In genomic region chr1:150363426-150364230, GRCh38 we compare ENCODE assay signal across 8 cellular contexts. TPM values are rescaled to one million over a fixed set of nuclear protein-coding genes. Genes with fewer than 3 reads are reported as not detected.
DNase-seq lines count a peak whose midpoint lies in the region; ATAC-seq, FAIRE-seq and TF ChIP-seq lines count a peak whose summit lies in the region.

Gene RPRD2 (plus strand): TSS chr1:150364147. CDS start chr1:150364715, 568 bp downstream.

- intact Hi-C loops in adrenal gland (cut with DNase I) = loop anchor here in 1 of 2 donors (10.0 kb wide), 1 partner anchor 51 kb away; no protein-coding TSS in a partner anchor
- intact Hi-C loops in heart left ventricle (cut with DNase I) = loop anchor here in 2 of 10 donors (5.0 to 10.0 kb wide), 4 partner anchors 41 to 201 kb away; partner anchors contain the start of genes CIART (in 1 of the 2) and PRPF3 (in 1 of the 2)

- H3K36me3 ChIP-seq in adrenal gland (replicated peaks in 1 of 2) (no peaks in the 10 kb centered on the region), heart left ventricle (peaks cover 0 to 2% (median 0%) of the 10 kb centered on the region in 9 donors)

- peaks cover 16% of the 10 kb centered on the region for H3K4me1 Mint-ChIP-seq in type B pancreatic cell (ENCODE audit: unreplicated experiment)

- H3K4me3 Mint-ChIP-seq in type B pancreatic cell = peak within 1 kb of the TSS; percentile 98

- peaks cover 4% of the 10 kb centered on the region for H3K36me3 Mint-ChIP-seq in type B pancreatic cell

- H3K9me3 Mint-ChIP-seq in type B pancreatic cell = no peaks in the 10 kb centered on the region

- ATAC-seq in HG02852 (IDR thresholded peaks at IDR 0.05; ENCODE audit: unreplicated experiment) (peak; percentile 85), heart left ventricle (peak; percentile 98 to 99 (median 99))

- TF ChIP-seq CTCF in adrenal gland (IDR thresholded peaks at IDR 0.05) (peak in 2 of 6 experiments; percentile 18 to 32), heart left ventricle (IDR thresholded peaks at IDR 0.05) (peak in 1 of 12 donors; percentile 11), type B pancreatic cell (conservative IDR thresholded peaks at IDR 0.05) (peak; percentile 4)

- peak; percentile 86 for DNase-seq in GM12892 (ENCODE audit: insufficient read length)
- peak; percentile 100 for DNase-seq in NCI-H146 (lab: John Stamatoyannopoulos, UW)
- peak; percentile 98 to 100 (median 99) for DNase-seq in T-helper 1 cell
- DNase-seq in adrenal gland = peak; percentile 99 to 100 (median 100)
- peak; percentile 99 to 100 (median 100) for DNase-seq in heart left ventricle
- DNase-seq in pons (ENCODE audit: low spot score) = peak; percentile 100
- peak; percentile 98 for DNase-seq in type B pancreatic cell (ENCODE audit: extremely low spot score, unreplicated experiment)

- peak within 1 kb of the TSS; percentile 97 for H3K27ac Mint-ChIP-seq in type B pancreatic cell

- H3K9me3 ChIP-seq in adrenal gland (replicated peaks in 1 of 3) = no peaks in the 10 kb centered on the region
- no peaks in the 10 kb centered on the region for H3K9me3 ChIP-seq in heart left ventricle

- H3K4me1 ChIP-seq in adrenal gland (replicated peaks in 1 of 2) (peaks cover 10 to 26% of the 10 kb centered on the region in 2 donors), heart left ventricle (peaks cover 0 to 28% (median 14%) of the 10 kb centered on the region in 12 donors)

- peak; percentile 93 for TF ChIP-seq POLR2A in GM12892 (IDR thresholded peaks at IDR 0.05; ENCODE audit: low read depth, low read length)
- TF ChIP-seq POLR2A in adrenal gland (IDR thresholded peaks at IDR 0.05) = peak; percentile 81 to 89
- peak in 1 of 2 donors; percentile 62 for TF ChIP-seq POLR2A in heart left ventricle (IDR thresholded peaks at IDR 0.05)

- H3K27ac ChIP-seq in adrenal gland (peak within 1 kb of the TSS; percentile 91 to 99 (median 97)), heart left ventricle (peak within 1 kb of the TSS; percentile 92 to 99 (median 98))

- WGBS in adrenal gland, 4 donors = 1% methylated on average over 29 to 36 of the region's 36 CpGs
- 1% methylated on average over 36 of the region's 36 CpGs for WGBS in heart left ventricle, 4 donors

- H3K27me3 Mint-ChIP-seq in type B pancreatic cell = no peaks in the 10 kb centered on the region

- H3K4me3 ChIP-seq in adrenal gland (peak within 1 kb of the TSS; percentile 42 to 87 (median 64)), heart left ventricle (peak within 1 kb of the TSS; percentile 27 to 91 (median 72))

- FAIRE-seq in GM12892 (lab: Jason Lieb, UNC) = peak; percentile 94

- no peaks in the 10 kb centered on the region for H3K27me3 ChIP-seq in adrenal gland
- H3K27me3 ChIP-seq in heart left ventricle = no peaks in the 10 kb centered on the region

RNA-seq across cellular contexts. Expression of gene RPRD2, which starts in this region (rescaled TPM):
- polyA plus RNA-seq in GM12892 (2012; ENCODE audit: missing spikeins) = 9.0 TPM
- total RNA-seq in adrenal gland (10 to 100 TPM; 16.6 to 44.5 (median 27.3) TPM), heart left ventricle (10 to 100 TPM; 19.4 to 33.4 (median 25.3) TPM), type B pancreatic cell (ENCODE audit: low replicate concordance) (30.9 and 37.8 TPM in 2 replicates)
- polyA plus RNA-seq in adrenal gland (10 to 100 TPM in 2 of 3 donors, 1 to 10 TPM in 1; 7.3 to 32.0 (median 11.2) TPM), heart left ventricle (1 to 10 TPM; 6.4 to 8.6 TPM)

Comparison
In these comparisons a context has a peak if more than half of its experiments do, and no peak if none do; other contexts are left out.
1. Peak in every context shown above with its lines: DNase-seq, ATAC-seq, H3K4me3 ChIP-seq and H3K27ac ChIP-seq.